ENCODE assay signal across 8 cellular contexts in the genomic region with DNA sequence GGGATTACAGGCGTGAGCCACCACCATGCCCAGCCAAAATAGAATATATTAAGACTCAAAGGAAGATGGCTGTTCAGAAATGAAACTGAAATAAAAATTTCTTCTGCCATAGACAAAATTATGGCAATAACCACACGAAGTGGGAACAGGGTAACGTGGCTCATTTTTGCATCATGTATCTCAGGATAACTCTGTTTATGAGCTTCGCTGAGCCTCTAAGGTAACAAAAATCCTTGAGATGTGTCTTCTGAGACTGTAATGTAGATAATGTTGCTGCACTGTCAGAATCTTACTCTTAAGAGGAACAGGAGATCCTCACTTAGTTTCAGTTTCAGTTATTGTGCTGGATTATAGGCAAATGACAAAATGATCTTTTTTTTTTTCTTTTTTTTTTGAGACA.
DNase-seq lines count a peak whose midpoint lies in the region; ATAC-seq and TF ChIP-seq lines count a peak whose summit lies in the region.

No MANE protein-coding gene starts in this region.

- intact Hi-C loops in activated CD4-positive, alpha-beta T cell treated with anti-CD3 and anti-CD28 coated beads, Interleukin-2, amount 10 ng/mL, durations not matched to agents 24 days and 14 days (cut with micrococcal nuclease) = no loop called here
- intact Hi-C loops in gastrocnemius medialis (cut with DNase I; ENCODE audit: low total_unique reads) = no loop called here

- no peaks in the 10 kb centered on the region for H3K9me3 Mint-ChIP-seq in activated CD4-positive, alpha-beta T cell treated with anti-CD3 and anti-CD28 coated beads, Interleukin-2, amount 10 ng/mL, durations not matched to agents 24 days and 14 days
- no peaks in the 10 kb centered on the region for H3K9me3 Mint-ChIP-seq in stimulated activated naive B cell treated with anti-CD40 and anti-IgM and Interleukin-4, amounts not matched to agents 10 μg/mL and 1 μg/mL and 100 μg/mL, for 72 hours

- H4K20me1 ChIP-seq in OCI-LY3 (ENCODE audit: insufficient read depth, low read length) = no peaks in the 10 kb centered on the region

- peak overlapping the region; percentile 61 for H3K4me3 ChIP-seq in OCI-LY3 (ENCODE audit: low read length)
- no peak overlapping the region for H3K4me3 ChIP-seq in suprapubic skin
- H3K4me3 ChIP-seq in gastrocnemius medialis = no peak overlapping the region

- TF ChIP-seq CTCF in OCI-LY3 (IDR thresholded peaks at IDR 0.05; ENCODE audit: low read depth, low read length) = no peak
- TF ChIP-seq CTCF in suprapubic skin (IDR thresholded peaks at IDR 0.05) = no peak
- no peak for TF ChIP-seq CTCF in gastrocnemius medialis (IDR thresholded peaks at IDR 0.05 in 4 of 5, conservative IDR thresholded peaks at IDR 0.05 in 1 of 5)

- no peaks in the 10 kb centered on the region for H3K36me3 Mint-ChIP-seq in activated CD4-positive, alpha-beta T cell treated with anti-CD3 and anti-CD28 coated beads, Interleukin-2, amount 10 ng/mL, durations not matched to agents 24 days and 14 days (ENCODE audit: low read depth)
- no peaks in the 10 kb centered on the region for H3K36me3 Mint-ChIP-seq in stimulated activated naive B cell treated with anti-CD40 and anti-IgM and Interleukin-4, amounts not matched to agents 10 μg/mL and 1 μg/mL and 100 μg/mL, for 72 hours

- in situ Hi-C loops in gastrocnemius medialis (cut with MboI; ENCODE audit: low sequenced_read_pairs in 4 of 4) = no loop called here

- H3K4me1 ChIP-seq in OCI-LY3 (ENCODE audit: low read length) (peaks cover 17% of the 10 kb centered on the region), suprapubic skin (peaks cover 26% of the 10 kb centered on the region), gastrocnemius medialis (peaks cover 9 to 17% of the 10 kb centered on the region in 2 donors)

- H3K27ac ChIP-seq in OCI-LY3 (ENCODE audit: low read length) = no peak overlapping the region
- H3K27ac ChIP-seq in suprapubic skin = no peak overlapping the region
- H3K27ac ChIP-seq in gastrocnemius medialis = no peak overlapping the region

- no peak overlapping the region for H3K9ac ChIP-seq in OCI-LY3 (ENCODE audit: low read length)

- H3K9me3 ChIP-seq in OCI-LY3 (ENCODE audit: insufficient read depth, low read length) (no peaks in the 10 kb centered on the region), suprapubic skin (no peaks in the 10 kb centered on the region), gastrocnemius medialis (no peaks in the 10 kb centered on the region)

- peak overlapping the region; percentile 76 for H3K4me2 ChIP-seq in OCI-LY3 (ENCODE audit: low read length)

- peaks cover 32% of the 10 kb centered on the region for H3K27me3 ChIP-seq in OCI-LY3 (ENCODE audit: low read depth, low read length)
- no peaks in the 10 kb centered on the region for H3K27me3 ChIP-seq in suprapubic skin
- no peaks in the 10 kb centered on the region for H3K27me3 ChIP-seq in gastrocnemius medialis

- no peaks in the 10 kb centered on the region for H3K36me3 ChIP-seq in OCI-LY3 (replicated peaks; ENCODE audit: low read depth, low read length)
- H3K36me3 ChIP-seq in suprapubic skin = no peaks in the 10 kb centered on the region
- H3K36me3 ChIP-seq in gastrocnemius medialis = no peaks in the 10 kb centered on the region

- peak; percentile 77 for DNase-seq in activated CD4-positive, alpha-beta T cell treated with anti-CD3 and anti-CD28 coated beads, Interleukin-2, amount 10 ng/mL, durations not matched to agents 24 days and 14 days
- DNase-seq in activated CD4-positive, alpha-beta T cell treated with anti-CD3 and anti-CD28 coated beads, Interleukin-2, amount 50 U/mL, for 1 hour = no peak
- no peak for DNase-seq in stimulated activated naive B cell treated with anti-CD40 and anti-IgM and Interleukin-4, amounts not matched to agents 10 μg/mL and 1 μg/mL and 100 μg/mL, for 72 hours
- DNase-seq in suprapubic skin (ENCODE audit: low spot score in 2 of 2) (no peak), gastrocnemius medialis (no peak), OCI-M2 (lab: John Stamatoyannopoulos, UW; ENCODE audit: unreplicated experiment) (no peak)

- H2AFZ ChIP-seq in OCI-LY3 (ENCODE audit: low read depth, low read length) = no peak overlapping the region

- no peaks in the 10 kb centered on the region for H3K27me3 Mint-ChIP-seq in activated CD4-positive, alpha-beta T cell treated with anti-CD3 and anti-CD28 coated beads, Interleukin-2, amount 10 ng/mL, durations not matched to agents 24 days and 14 days
- H3K27me3 Mint-ChIP-seq in stimulated activated naive B cell treated with anti-CD40 and anti-IgM and Interleukin-4, amounts not matched to agents 10 μg/mL and 1 μg/mL and 100 μg/mL, for 72 hours = no peaks in the 10 kb centered on the region

- H3K79me2 ChIP-seq in OCI-LY3 (ENCODE audit: low read length) = no peaks in the 10 kb centered on the region

- no peak for TF ChIP-seq POLR2A in suprapubic skin (IDR thresholded peaks at IDR 0.05)
- TF ChIP-seq POLR2A in gastrocnemius medialis (IDR thresholded peaks at IDR 0.05) = no peak

- 83% methylated on average over 4 of the region's 4 CpGs for WGBS in suprapubic skin

- TF ChIP-seq EP300 in suprapubic skin (IDR thresholded peaks at IDR 0.05) = no peak

- ATAC-seq in HG02884 (IDR thresholded peaks at IDR 0.05; ENCODE audit: unreplicated experiment) (peak; percentile 90), gastrocnemius medialis (no peak)
- peak; percentile 77 to 85 for ATAC-seq in stimulated activated naive B cell treated with anti-CD40 and anti-IgM and Interleukin-4, amounts not matched to agents 10 μg/mL and 1 μg/mL and 100 μg/mL, for 72 hours (replicated peaks)

- H3K27ac Mint-ChIP-seq in activated CD4-positive, alpha-beta T cell treated with anti-CD3 and anti-CD28 coated beads, Interleukin-2, amount 10 ng/mL, durations not matched to agents 24 days and 14 days = peak overlapping the region; percentile 80
- no peak overlapping the region for H3K27ac Mint-ChIP-seq in stimulated activated naive B cell treated with anti-CD40 and anti-IgM and Interleukin-4, amounts not matched to agents 10 μg/mL and 1 μg/mL and 100 μg/mL, for 72 hours

- H3K4me3 Mint-ChIP-seq in activated CD4-positive, alpha-beta T cell treated with anti-CD3 and anti-CD28 coated beads, Interleukin-2, amount 10 ng/mL, durations not matched to agents 24 days and 14 days = peak overlapping the region; percentile 74
- H3K4me3 Mint-ChIP-seq in stimulated activated naive B cell treated with anti-CD40 and anti-IgM and Interleukin-4, amounts not matched to agents 10 μg/mL and 1 μg/mL and 100 μg/mL, for 72 hours = peak overlapping the region; percentile 22 to 56

- H3K4me1 Mint-ChIP-seq in activated CD4-positive, alpha-beta T cell treated with anti-CD3 and anti-CD28 coated beads, Interleukin-2, amount 10 ng/mL, durations not matched to agents 24 days and 14 days = peaks cover 14% of the 10 kb centered on the region
- peaks cover 6 to 14% of the 10 kb centered on the region in 2 donors for H3K4me1 Mint-ChIP-seq in stimulated activated naive B cell treated with anti-CD40 and anti-IgM and Interleukin-4, amounts not matched to agents 10 μg/mL and 1 μg/mL and 100 μg/mL, for 72 hours

Comparison
In these comparisons a context has a peak if more than half of its experiments do, and no peak if none do; other contexts are left out.
1. ATAC-seq: peak in HG02884 (single experiment) and stimulated activated naive B cell treated with anti-CD40 and anti-IgM and Interleukin-4, amounts not matched to agents 10 μg/mL and 1 μg/mL and 100 μg/mL, for 72 hours (2 of 2); none in gastrocnemius medialis (0 of 2).